Comparison of ENCODE assay signal across 2 cellular contexts in genomic region chr22:20118572-20119020, GRCh38.
TF ChIP-seq lines count a peak whose summit lies in the region.

No MANE protein-coding gene starts in this region.

TF ChIP-seq in HEK293, 187 proteins besides CTCF, POLR2A, EP300 and RAD21:
- no peak for TF ChIP-seq KLF16 (tag by site-specific recombination; IDR thresholded peaks at IDR 0.05)
- TF ChIP-seq ZBTB17 (tag by site-specific recombination; IDR thresholded peaks at IDR 0.05): peak; percentile 60
- TF ChIP-seq ZNF449 (tag by site-specific recombination; IDR thresholded peaks at IDR 0.05): peak; percentile 94
TF ChIP-seq in HEK293: peak in this region for 2.

TF ChIP-seq in K562, 482 proteins besides CTCF, POLR2A, EP300 and RAD21 (continues in another document):
- TF ChIP-seq MAFF (IDR thresholded peaks at IDR 0.05; ENCODE audit: low read length) (0 out of 2 replicates have a peak, but pooled peaks have one; percentile 8), CREM (IDR thresholded peaks at IDR 0.05; ENCODE audit: low read depth) (no peak), ZNF165 (CRISPR knock-in tag; IDR thresholded peaks at IDR 0.05; ENCODE audit: borderline replicate concordance) (0 out of 2 replicates have a peak, but pooled peaks have one; percentile 35), ZBTB2 (IDR thresholded peaks at IDR 0.05) (no peak), MGA (IDR thresholded peaks at IDR 0.05) (no peak), ZNF347 (CRISPR knock-in tag; IDR thresholded peaks at IDR 0.05; ENCODE audit: low read depth) (peak; percentile 14; the same call in 1 of the 2 replicates), ZNF695 (CRISPR knock-in tag; IDR thresholded peaks at IDR 0.05) (no peak), RAD51 (IDR thresholded peaks at IDR 0.05; ENCODE audit: borderline replicate concordance, low read depth) (no peak), PCBP2 (IDR thresholded peaks at IDR 0.05; ENCODE audit: low read depth, low read length, poor library complexity, severe bottlenecking) (no peak), MAFK (IDR thresholded peaks at IDR 0.05; ENCODE audit: low read length) (no peak), BHLHE40 (IDR thresholded peaks at IDR 0.05; ENCODE audit: low read length) (no peak), ZNF449 (CRISPR knock-in tag; IDR thresholded peaks at IDR 0.05) (peak; percentile 45; the same call in 1 of the 2 replicates), ZNF518B (CRISPR knock-in tag; IDR thresholded peaks at IDR 0.05) (no peak), ZBTB11 (CRISPR knock-in tag; IDR thresholded peaks at IDR 0.05) (no peak; a peak in 1 of 6 replicates), CSDE1 (IDR thresholded peaks at IDR 0.05) (no peak; a peak in 1 of 4 replicates), ZBTB17 (CRISPR knock-in tag; IDR thresholded peaks at IDR 0.05) (peak; percentile 75; the same call in 1 of the 2 replicates), PBX2 (CRISPR knock-in tag; IDR thresholded peaks at IDR 0.05; ENCODE audit: low read depth) (no peak), PBX2 (tag; conservative IDR thresholded peaks at IDR 0.05; ENCODE audit: low read depth) (peak; percentile 72), GATAD2B (IDR thresholded peaks at IDR 0.05; ENCODE audit: borderline replicate concordance) (no peak), MEF2D (tag; conservative IDR thresholded peaks at IDR 0.05; ENCODE audit: low read depth) (no peak), DEAF1 (CRISPR knock-in tag; IDR thresholded peaks at IDR 0.05) (no peak), ZNF445 (CRISPR knock-in tag; IDR thresholded peaks at IDR 0.05; ENCODE audit: low read depth) (no peak)
